Comparison of ENCODE assay signal across 11 cellular contexts in genomic region chr7:44022796-44023467, GRCh38. TPM values are rescaled to one million over a fixed set of nuclear protein-coding genes. Genes with fewer than 3 reads are reported as not detected.
DNase-seq lines count a peak whose midpoint lies in the region; TF ChIP-seq lines count a peak whose summit lies in the region.
"Not testable (repeated sequence)": the region's sequence is repeated elsewhere in the genome, so short reads cannot be mapped to it uniquely, and the experiment has no call there.
"Had no signal": no experiment of that assay in that cellular context is flagged by ENCODE, and none has a peak within 500 bp of the region (broad histone marks: within the 10 kb centered on the region; RNA-seq: fewer than 3 reads in every experiment).

No MANE protein-coding gene starts in this region.

- H3K4me3 ChIP-seq in mammary epithelial cell (replicated peaks in 1 of 3; ENCODE audit: insufficient read depth in 1 of 3, low read depth in 2 of 3, low read length in 3 of 3): not testable (repeated sequence)

- H2AFZ ChIP-seq in mammary epithelial cell (ENCODE audit: low read depth, low read length): not testable (repeated sequence)

- H4K20me1 ChIP-seq in mammary epithelial cell (ENCODE audit: insufficient read depth, low read length): not testable (repeated sequence)

- H3K27ac Mint-ChIP-seq in T-helper 2 cell treated with Interferon-gamma antibody and Interleukin-4, amounts not matched to agents 5 μg/mL and 100 μg/mL, for 36 hours: peak overlapping the region; percentile 19
- H3K27ac Mint-ChIP-seq in activated CD4-positive, alpha-beta memory T cell treated with anti-CD3 and anti-CD28 coated beads for 36 hours: peak overlapping the region; percentile 95
- not testable (repeated sequence) for H3K27ac Mint-ChIP-seq in neural crest cell (ENCODE audit: unreplicated experiment)

- not testable (repeated sequence) for H3K36me3 ChIP-seq in mammary epithelial cell (ENCODE audit: insufficient read depth, low read length)

- not testable (repeated sequence) for H3K36me3 Mint-ChIP-seq in T-helper 2 cell treated with Interferon-gamma antibody and Interleukin-4, amounts not matched to agents 5 μg/mL and 100 μg/mL, for 36 hours (ENCODE audit: low read depth); activated CD4-positive, alpha-beta memory T cell treated with anti-CD3 and anti-CD28 coated beads for 36 hours; neural crest cell (ENCODE audit: low read depth)

- not testable (repeated sequence) for H3K27me3 Mint-ChIP-seq in T-helper 2 cell treated with Interferon-gamma antibody and Interleukin-4, amounts not matched to agents 5 μg/mL and 100 μg/mL, for 36 hours (ENCODE audit: low read depth); activated CD4-positive, alpha-beta memory T cell treated with anti-CD3 and anti-CD28 coated beads for 36 hours; neural crest cell (ENCODE audit: low read depth)

- POLR2A ChIA-PET in activated CD4-positive, alpha-beta memory T cell treated with anti-CD3 and anti-CD28 coated beads for 36 hours (lab: Charles Lee): not testable (repeated sequence)

- peaks cover 15% of the 10 kb centered on the region for H3K4me1 Mint-ChIP-seq in T-helper 2 cell treated with Interferon-gamma antibody and Interleukin-4, amounts not matched to agents 5 μg/mL and 100 μg/mL, for 36 hours (ENCODE audit: low read depth)
- H3K4me1 Mint-ChIP-seq in activated CD4-positive, alpha-beta memory T cell treated with anti-CD3 and anti-CD28 coated beads for 36 hours (ENCODE audit: low read depth): peaks cover 32% of the 10 kb centered on the region
- H3K4me1 Mint-ChIP-seq in neural crest cell: peaks cover 12% of the 10 kb centered on the region

- BruUV-seq in mammary epithelial cell (replicated peaks; lab: Mats Ljungman, UMichigan): not testable (repeated sequence)

- WGBS in mammary epithelial cell (ENCODE audit: low coverage, missing lambda C conversion rate): 81% methylated on average over 5 of the region's 6 CpGs

- H3K79me2 ChIP-seq in mammary epithelial cell (ENCODE audit: insufficient read depth, low read length): not testable (repeated sequence)

- H3K9me3 ChIP-seq in mammary epithelial cell (replicated peaks; ENCODE audit: insufficient read depth, low read length): not testable (repeated sequence)

- DNase-seq in T-helper 2 cell treated with Interferon-gamma antibody and Interleukin-4, amounts not matched to agents 5 μg/mL and 100 μg/mL, for 36 hours (ENCODE audit: low spot score); neural crest cell (ENCODE audit: low read depth, low spot score): not testable (repeated sequence)
- DNase-seq in activated CD4-positive, alpha-beta memory T cell treated with anti-CD3 and anti-CD28 coated beads for 36 hours: peak; percentile 59
- peak; percentile 65 to 68 for DNase-seq in activated T-cell treated with anti-CD3 and anti-CD28 coated beads, Interleukin-2, amount 50 U/mL, for 48 hours
- DNase-seq in activated naive CD4-positive, alpha-beta T cell treated with anti-CD3 and anti-CD28 coated beads, Interleukin-2, amount 50 U/mL, for 16 hours: peak; percentile 24
- peak; percentile 40 for DNase-seq in mammary epithelial cell

- CTCF ChIA-PET in activated CD4-positive, alpha-beta memory T cell treated with anti-CD3 and anti-CD28 coated beads for 36 hours (lab: Charles Lee); mammary epithelial cell (lab: Charles Lee; ENCODE audit: low non-redundant PET): not testable (repeated sequence)

- not testable (repeated sequence) for TF ChIP-seq CTCF in 22Rv1 (IDR thresholded peaks at IDR 0.05); mammary epithelial cell (conservative IDR thresholded peaks at IDR 0.05 in 1 of 2, IDR thresholded peaks at IDR 0.05 in 1 of 2; ENCODE audit: extremely low read depth in 1 of 2, insufficient read depth in 1 of 2, low read depth in 1 of 2, low read length in 2 of 2); neural crest cell (conservative IDR thresholded peaks at IDR 0.05)

- intact Hi-C loops in activated CD4-positive, alpha-beta memory T cell treated with anti-CD3 and anti-CD28 coated beads for 36 hours (cut with micrococcal nuclease): not testable (repeated sequence)
- intact Hi-C loops in mammary epithelial cell (cut with micrococcal nuclease): loop anchor here (5.0 kb wide), 1 partner anchor 454 kb away; no protein-coding TSS in a partner anchor

- H3K9ac ChIP-seq in mammary epithelial cell (ENCODE audit: insufficient read depth, low read length): not testable (repeated sequence)

- peak overlapping the region; percentile 61 for H3K27ac ChIP-seq in 22Rv1
- not testable (repeated sequence) for H3K27ac ChIP-seq in mammary epithelial cell (ENCODE audit: insufficient read depth, low read depth, low read length)

- H3K4me1 ChIP-seq in mammary epithelial cell (ENCODE audit: insufficient read depth, low read length): not testable (repeated sequence)

- H3K4me2 ChIP-seq in mammary epithelial cell (ENCODE audit: insufficient read depth, low read depth, low read length): not testable (repeated sequence)

- H3K4me3 Mint-ChIP-seq in T-helper 2 cell treated with Interferon-gamma antibody and Interleukin-4, amounts not matched to agents 5 μg/mL and 100 μg/mL, for 36 hours: peak overlapping the region; percentile 15
- peak overlapping the region; percentile 61 for H3K4me3 Mint-ChIP-seq in activated CD4-positive, alpha-beta memory T cell treated with anti-CD3 and anti-CD28 coated beads for 36 hours
- peak overlapping the region; percentile 19 for H3K4me3 Mint-ChIP-seq in neural crest cell

- in situ Hi-C loops in mammary epithelial cell (cut with MboI; ENCODE audit: low sequenced_read_pairs in 2 of 2): not testable (repeated sequence)

- not testable (repeated sequence) for H3K27me3 ChIP-seq in mammary epithelial cell (ENCODE audit: insufficient read depth, low read length)

- not testable (repeated sequence) for H3K9me3 Mint-ChIP-seq in T-helper 2 cell treated with Interferon-gamma antibody and Interleukin-4, amounts not matched to agents 5 μg/mL and 100 μg/mL, for 36 hours; activated CD4-positive, alpha-beta memory T cell treated with anti-CD3 and anti-CD28 coated beads for 36 hours; neural crest cell

- dilution Hi-C loops in mammary epithelial cell (cut with HindIII; ENCODE audit: low sequenced_read_pairs): not testable (repeated sequence)

RNA-seq across cellular contexts. Expression of gene DBNL, which starts 21.6 kb away (rescaled TPM):
- 100 to 1,000 TPM; 128 to 129 TPM for total RNA-seq in activated CD4-positive, alpha-beta memory T cell treated with anti-CD3 and anti-CD28 coated beads for 36 hours
- total RNA-seq in mammary epithelial cell (10 to 100 TPM; 89.1 to 90.9 TPM), neural crest cell (74.1 and 74.6 TPM in 2 replicates)
- polyA plus RNA-seq in mammary epithelial cell: 130 TPM
- 96.7 TPM for polyA minus RNA-seq in mammary epithelial cell

RNA-seq across cellular contexts. Expression of gene SPDYE1, which starts 25.2 kb away (rescaled TPM):
- total RNA-seq in activated CD4-positive, alpha-beta memory T cell treated with anti-CD3 and anti-CD28 coated beads for 36 hours: not detected
- total RNA-seq in mammary epithelial cell: under 1 TPM in 1 of 2 donors, not detected in 1; under 0.01 TPM
- polyA plus RNA-seq in mammary epithelial cell: not detected
- not detected for polyA minus RNA-seq in mammary epithelial cell
- total RNA-seq in neural crest cell: not detected in 2 replicates
- total RNA-seq: CD8-positive, alpha-beta T cell; G401; IMR-90 had no signal
- polyA plus RNA-seq: AG04450, IMR-90 had no signal

RNA-seq across cellular contexts. Expression of gene PGAM2, which starts 42.4 kb away (rescaled TPM):
- under 1 TPM; 0.26 to 0.27 TPM for total RNA-seq in activated CD4-positive, alpha-beta memory T cell treated with anti-CD3 and anti-CD28 coated beads for 36 hours
- total RNA-seq in mammary epithelial cell: not detected
- not detected for polyA plus RNA-seq in mammary epithelial cell
- polyA minus RNA-seq in mammary epithelial cell: not detected
- 1.8 and 2.4 TPM in 2 replicates for total RNA-seq in neural crest cell
- total RNA-seq: IMR-90 had no signal
- polyA plus RNA-seq: AG04450, IMR-90 had no signal

RNA-seq across cellular contexts. Expression of gene POLM, which starts 59.4 kb away (rescaled TPM):
- 10 to 100 TPM; 32.5 to 32.7 TPM for total RNA-seq in activated CD4-positive, alpha-beta memory T cell treated with anti-CD3 and anti-CD28 coated beads for 36 hours
- 10 to 100 TPM; 11.8 to 18.7 TPM for total RNA-seq in mammary epithelial cell
- polyA plus RNA-seq in mammary epithelial cell: 5.3 TPM
- 4.8 TPM for polyA minus RNA-seq in mammary epithelial cell
- 21.5 and 26.0 TPM in 2 replicates for total RNA-seq in neural crest cell
